Comparison of ENCODE assay signal across 1 cellular context in genomic region chr21:46634966-46635323, GRCh38.
TF ChIP-seq lines count a peak whose summit lies in the region.

No MANE protein-coding gene starts in this region.

TF ChIP-seq in K562, 482 proteins besides CTCF, POLR2A, EP300 and RAD21 (continued from another document and continues in another):
- TF ChIP-seq ZBTB12 (CRISPR knock-in tag; IDR thresholded peaks at IDR 0.05) = peak; percentile 87
- peak; percentile 57 for TF ChIP-seq DPF2 (IDR thresholded peaks at IDR 0.05)
- no peak for TF ChIP-seq ZNF146 (CRISPR knock-in tag; IDR thresholded peaks at IDR 0.05; ENCODE audit: unreplicated experiment)
- TF ChIP-seq CGGBP1 (CRISPR knock-in tag; IDR thresholded peaks at IDR 0.05) = no peak
- no peak for TF ChIP-seq CREBBP (IDR thresholded peaks at IDR 0.05; ENCODE audit: low read depth, low read length)
- TF ChIP-seq ARNT (IDR thresholded peaks at IDR 0.05) = 0 out of 4 replicates have a peak, but pooled peaks of 1 of the 2 experiments have one; percentile 56
- TF ChIP-seq TRIM25 (IDR thresholded peaks at IDR 0.05; ENCODE audit: borderline replicate concordance) = no peak
- no peak for TF ChIP-seq NUFIP1 (IDR thresholded peaks at IDR 0.05; ENCODE audit: partially characterized antibody)
- no peak for TF ChIP-seq TSC22D4 (tag; IDR thresholded peaks at IDR 0.05)
- no peak for TF ChIP-seq POLR2AphosphoS5 (IDR thresholded peaks at IDR 0.05; ENCODE audit: control insufficient read depth, insufficient read depth, low read depth, low read length)
- no peak for TF ChIP-seq U2AF1 (optimal IDR thresholded peaks at IDR 0.05; ENCODE audit: low read depth, low read length)
- no peak; the same call in 1 of the 2 replicates for TF ChIP-seq MBD2 (IDR thresholded peaks at IDR 0.05; ENCODE audit: borderline replicate concordance, low read depth)
- TF ChIP-seq ZFX (CRISPR knock-in tag; IDR thresholded peaks at IDR 0.05) = no peak
- 0 out of 2 replicates have a peak, but pooled peaks have one; percentile 45 for TF ChIP-seq CREB3 (tag; conservative IDR thresholded peaks at IDR 0.05; ENCODE audit: low read depth)
- TF ChIP-seq ATF1 (CRISPR knock-in tag; IDR thresholded peaks at IDR 0.05) = peak; percentile 62; the same call in 1 of the 2 replicates
- peak; percentile 95 for TF ChIP-seq ATF1 (tag; IDR thresholded peaks at IDR 0.05)
- TF ChIP-seq NCOA1 (IDR thresholded peaks at IDR 0.05; ENCODE audit: low read depth) = no peak
- no peak for TF ChIP-seq KDM5B (IDR thresholded peaks at IDR 0.05; ENCODE audit: insufficient replicate concordance, low read depth, low read length)
- no peak for TF ChIP-seq TAF1 (IDR thresholded peaks at IDR 0.05; ENCODE audit: control insufficient read depth, extremely low read depth, insufficient read depth, low read length, severe bottlenecking)
- no peak for TF ChIP-seq ELK1 (CRISPR knock-in tag; IDR thresholded peaks at IDR 0.05)
- TF ChIP-seq SMARCA4 (IDR thresholded peaks at IDR 0.05) = peak; percentile 55; the same call in 1 of the 2 replicates
- TF ChIP-seq POU5F1 (IDR thresholded peaks at IDR 0.05; ENCODE audit: borderline replicate concordance, low read depth, low read length, partially characterized antibody) = no peak
- TF ChIP-seq HMGXB4 (CRISPR knock-in tag; IDR thresholded peaks at IDR 0.05) = no peak
- 0 out of 2 replicates have a peak, but pooled peaks have one; percentile 33 for TF ChIP-seq RNF2 (IDR thresholded peaks at IDR 0.05)
- TF ChIP-seq ARID2 (IDR thresholded peaks at IDR 0.05) = no peak
- TF ChIP-seq ZNF780A (CRISPR knock-in tag; IDR thresholded peaks at IDR 0.05) = no peak
- TF ChIP-seq ZHX1 (conservative IDR thresholded peaks at IDR 0.05; ENCODE audit: low read length) = no peak
- TF ChIP-seq SMAD3 (CRISPR knock-in tag; conservative IDR thresholded peaks at IDR 0.05) = peak; percentile 17; the same call in 1 of the 2 replicates
- 0 out of 2 replicates have a peak, but pooled peaks have one; percentile 52 for TF ChIP-seq NR2C1 (IDR thresholded peaks at IDR 0.05)
- no peak; the same call in 1 of the 2 replicates for TF ChIP-seq NR2C1 (tag; IDR thresholded peaks at IDR 0.05)
- TF ChIP-seq ZSCAN29 (IDR thresholded peaks at IDR 0.05) = peak; percentile 37; the same call in 1 of the 2 replicates
- no peak for TF ChIP-seq USF2 (CRISPR knock-in tag; IDR thresholded peaks at IDR 0.05)
- no peak for TF ChIP-seq PTBP1 (IDR thresholded peaks at IDR 0.05; ENCODE audit: low read depth, low read length)
- TF ChIP-seq HLTF (IDR thresholded peaks at IDR 0.05) = no peak
- peak; percentile 68 for TF ChIP-seq ZNF766 (CRISPR knock-in tag; conservative IDR thresholded peaks at IDR 0.05)
- TF ChIP-seq GTF2E2 (tag; IDR thresholded peaks at IDR 0.05) = peak; percentile 81
- TF ChIP-seq FOXA1 (IDR thresholded peaks at IDR 0.05; ENCODE audit: borderline replicate concordance) = no peak
- TF ChIP-seq ZNF407 (IDR thresholded peaks at IDR 0.05; ENCODE audit: low read depth) = no peak
- TF ChIP-seq ID3 (CRISPR knock-in tag; IDR thresholded peaks at IDR 0.05) = no peak
- TF ChIP-seq ID3 (tag; IDR thresholded peaks at IDR 0.05) = 0 out of 2 replicates have a peak, but pooled peaks have one; percentile 14
- TF ChIP-seq TGIF2 (CRISPR knock-in tag; IDR thresholded peaks at IDR 0.05) = no peak
